7 cellular contexts compared by ENCODE assay signal in the genomic region with DNA sequence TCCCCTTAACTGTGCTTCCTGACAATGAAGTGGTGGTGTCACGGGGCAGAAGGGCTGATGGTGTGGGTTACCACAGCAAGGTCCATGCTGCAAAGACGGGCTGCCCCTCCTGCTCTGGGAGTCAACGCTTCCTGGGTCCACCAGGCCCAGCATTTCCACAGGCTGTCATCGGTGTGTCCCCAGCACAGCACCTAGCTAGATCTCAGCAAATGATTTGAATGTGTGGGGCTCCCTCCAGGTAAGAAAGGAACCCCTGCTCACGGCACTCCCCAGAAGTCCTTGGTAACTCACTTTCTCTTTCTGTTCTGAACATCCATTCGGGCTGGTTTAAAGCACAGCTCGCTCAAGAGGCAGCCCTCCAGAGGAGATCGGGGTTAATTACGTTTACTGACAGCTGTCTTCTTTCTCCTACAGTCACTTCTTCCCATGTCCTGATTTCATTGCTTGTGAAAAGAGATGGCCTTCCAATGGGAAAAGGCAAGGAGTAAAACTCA. TPM values are rescaled to one million over a fixed set of nuclear protein-coding genes. Genes with fewer than 3 reads are reported as not detected.
DNase-seq lines count a peak whose midpoint lies in the region; ATAC-seq, FAIRE-seq and TF ChIP-seq lines count a peak whose summit lies in the region.

No MANE protein-coding gene starts in this region.

- H3K27me3 ChIP-seq in skeletal muscle satellite cell (ENCODE audit: control insufficient read depth, insufficient read depth, low read length): no peaks in the 10 kb centered on the region

- TF ChIP-seq CTCF in glutamatergic neuron (IDR thresholded peaks at IDR 0.05; ENCODE audit: partially characterized antibody, unreplicated experiment): no peak

- H3K4me1 Mint-ChIP-seq in glutamatergic neuron (ENCODE audit: low read depth, unreplicated experiment): peaks cover 18% of the 10 kb centered on the region

- FAIRE-seq in frontal cortex (lab: Jason Lieb, UNC): no peak

- H3K4me1 ChIP-seq in skeletal muscle satellite cell (ENCODE audit: control insufficient read depth, insufficient read depth, low read length): peaks cover 15% of the 10 kb centered on the region

- peak; percentile 92 for ATAC-seq in HG02852 (IDR thresholded peaks at IDR 0.05; ENCODE audit: unreplicated experiment)

- no peak overlapping the region for H3K27ac Mint-ChIP-seq in glutamatergic neuron (ENCODE audit: unreplicated experiment)

- H3K27me3 Mint-ChIP-seq in glutamatergic neuron (ENCODE audit: unreplicated experiment): peaks cover 4% of the 10 kb centered on the region

- H3K36me3 Mint-ChIP-seq in glutamatergic neuron (ENCODE audit: unreplicated experiment): no peaks in the 10 kb centered on the region

- DNase-seq in NCI-H774 (lab: John Stamatoyannopoulos, UW) (peak; percentile 31), glutamatergic neuron (no peak), frontal cortex (ENCODE audit: low spot score in 2 of 2) (no peak)
- DNase-seq in activated T-cell treated with anti-CD3 and anti-CD28 coated beads, Interleukin-2, amount 50 U/mL, for 1 hour: peak; percentile 61

- H3K9ac ChIP-seq in skeletal muscle satellite cell (ENCODE audit: low read depth, low read length): peak overlapping the region; percentile 30

- peak; percentile 29 for TF ChIP-seq POLR2A in GM18526 (IDR thresholded peaks at IDR 0.05; ENCODE audit: extremely low read depth, insufficient read length)

- H3K36me3 ChIP-seq in skeletal muscle satellite cell (ENCODE audit: insufficient read depth, low read length): no peaks in the 10 kb centered on the region

- H3K9me3 ChIP-seq in skeletal muscle satellite cell (replicated peaks; ENCODE audit: low read length): no peaks in the 10 kb centered on the region

- peak overlapping the region; percentile 53 for H3K4me3 ChIP-seq in skeletal muscle satellite cell (ENCODE audit: low read length)

- no peaks in the 10 kb centered on the region for H3K9me3 Mint-ChIP-seq in glutamatergic neuron (ENCODE audit: unreplicated experiment)

- peak overlapping the region; percentile 21 for H3K4me3 Mint-ChIP-seq in glutamatergic neuron (ENCODE audit: unreplicated experiment)

- H3K4me2 ChIP-seq in skeletal muscle satellite cell (ENCODE audit: low read length): peak overlapping the region; percentile 79

RNA-seq across cellular contexts. Expression of a gene that starts 27.3 kb away (rescaled TPM):
- total RNA-seq in glutamatergic neuron (ENCODE audit: unreplicated experiment) (15.1 TPM), frontal cortex (12.6 TPM)
- 0.25 and 0.44 TPM in 2 replicates for total RNA-seq in skeletal muscle satellite cell (2012; rRNA removed)

Comparison
In these comparisons a context has a peak if more than half of its experiments do, and no peak if none do; other contexts are left out.
1. DNase-seq: peak in NCI-H774 (single experiment) and activated T-cell treated with anti-CD3 and anti-CD28 coated beads, Interleukin-2, amount 50 U/mL, for 1 hour (single experiment); none in glutamatergic neuron (single experiment) and frontal cortex (0 of 2).